ENCODE assay signal across 10 cellular contexts in the genomic region with DNA sequence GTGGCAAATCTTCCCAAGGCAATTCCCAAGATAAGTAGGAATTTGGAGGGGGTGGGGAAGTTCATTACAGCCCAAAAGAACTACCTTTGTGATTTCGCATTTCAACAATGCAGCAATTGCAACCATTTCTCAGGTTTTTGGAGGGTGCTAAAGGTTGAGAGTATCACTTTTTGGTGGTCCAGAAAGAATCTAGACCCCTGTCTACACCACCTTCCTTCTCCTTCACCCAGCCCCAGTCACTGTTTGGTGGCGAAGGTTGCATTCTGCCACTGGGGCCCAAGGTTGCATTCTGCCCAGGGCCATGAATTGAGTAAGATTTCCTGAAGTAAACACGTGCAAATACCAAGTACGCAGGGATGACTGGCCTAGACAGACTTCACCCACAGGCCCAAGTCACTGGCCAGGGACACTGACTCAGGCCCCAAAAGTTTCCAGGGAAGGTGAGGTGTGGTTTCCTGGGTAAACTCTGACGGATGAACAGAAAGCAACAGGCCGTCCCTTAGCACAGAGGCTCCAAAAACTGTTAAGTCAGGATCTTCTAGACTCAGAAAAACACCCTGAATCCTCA. TPM values are rescaled to one million over a fixed set of nuclear protein-coding genes. Genes with fewer than 3 reads are reported as not detected.
A peak's percentile ranks its signal among the peaks of the same experiment; 100 is the strongest.
DNase-seq lines count a peak whose midpoint lies in the region; ATAC-seq and TF ChIP-seq lines count a peak whose summit lies in the region.
"Had no signal": no experiment of that assay in that cellular context is flagged by ENCODE, and none has a peak within 500 bp of the region (broad histone marks: within the 10 kb centered on the region; RNA-seq: fewer than 3 reads in every experiment).

No MANE protein-coding gene starts in this region.

- no peaks in the 10 kb centered on the region for H3K36me3 Mint-ChIP-seq in activated CD4-positive, alpha-beta memory T cell treated with anti-CD3 and anti-CD28 coated beads for 36 hours
- no peaks in the 10 kb centered on the region for H3K36me3 Mint-ChIP-seq in activated CD4-positive, alpha-beta memory T cell treated with anti-CD3 and anti-CD28 coated beads, Interleukin-2, amount 10 ng/mL, durations not matched to agents 7 days and 5 days (ENCODE audit: low read depth)

- DNase-seq in activated CD4-positive, alpha-beta memory T cell treated with anti-CD3 and anti-CD28 coated beads for 36 hours = peak; percentile 41
- DNase-seq in activated CD4-positive, alpha-beta memory T cell treated with anti-CD3 and anti-CD28 coated beads, Interleukin-2, amount 10 ng/mL, durations not matched to agents 7 days and 5 days = no peak
- DNase-seq in SK-MEL-5 (ENCODE audit: low read depth, low spot score) = peak; percentile 71
- DNase-seq in fibroblast of lung (ENCODE audit: low read depth in 2 of 2) = peak; percentile 54 to 93
- no peak for DNase-seq in thoracic aorta (ENCODE audit: low spot score)
- DNase-seq: uterus had no signal

- H3K36me3 ChIP-seq in fibroblast of lung (ENCODE audit: control insufficient read depth, insufficient read depth, low read length) (no peaks in the 10 kb centered on the region), thoracic aorta (no peaks in the 10 kb centered on the region)
- H3K36me3 ChIP-seq: BLaER1, uterus had no signal

- H3K9me3 ChIP-seq in fibroblast of lung (ENCODE audit: control insufficient read depth, insufficient read depth, low read depth, low read length) (no peaks in the 10 kb centered on the region), thoracic aorta (no peaks in the 10 kb centered on the region)
- H3K9me3 ChIP-seq: BLaER1, uterus had no signal

- in situ Hi-C loops in SK-MEL-5 (cut with HindIII; ENCODE audit: low pct_unique_long_range_greater_than_20kb, low sequenced_read_pairs) = no loop called here

- intact Hi-C loops in activated CD4-positive, alpha-beta memory T cell treated with anti-CD3 and anti-CD28 coated beads for 36 hours (cut with micrococcal nuclease) = no loop called here

- no peak overlapping the region for H3K27ac Mint-ChIP-seq in activated CD4-positive, alpha-beta memory T cell treated with anti-CD3 and anti-CD28 coated beads for 36 hours
- H3K27ac Mint-ChIP-seq in activated CD4-positive, alpha-beta memory T cell treated with anti-CD3 and anti-CD28 coated beads, Interleukin-2, amount 10 ng/mL, durations not matched to agents 7 days and 5 days = no peak overlapping the region

- H3K9me3 Mint-ChIP-seq in activated CD4-positive, alpha-beta memory T cell treated with anti-CD3 and anti-CD28 coated beads for 36 hours = no peaks in the 10 kb centered on the region
- no peaks in the 10 kb centered on the region for H3K9me3 Mint-ChIP-seq in activated CD4-positive, alpha-beta memory T cell treated with anti-CD3 and anti-CD28 coated beads, Interleukin-2, amount 10 ng/mL, durations not matched to agents 7 days and 5 days

- H3K27me3 Mint-ChIP-seq in activated CD4-positive, alpha-beta memory T cell treated with anti-CD3 and anti-CD28 coated beads for 36 hours = peaks cover 5% of the 10 kb centered on the region
- peaks cover 17% of the 10 kb centered on the region for H3K27me3 Mint-ChIP-seq in activated CD4-positive, alpha-beta memory T cell treated with anti-CD3 and anti-CD28 coated beads, Interleukin-2, amount 10 ng/mL, durations not matched to agents 7 days and 5 days

- H3K79me2 ChIP-seq in fibroblast of lung (ENCODE audit: control insufficient read depth, insufficient read depth, low read length) = no peaks in the 10 kb centered on the region

- no peaks in the 10 kb centered on the region for H4K20me1 ChIP-seq in fibroblast of lung (ENCODE audit: control insufficient read depth, extremely low read depth, insufficient read depth, low read length)
- H4K20me1 ChIP-seq: BLaER1 had no signal

- POLR2A ChIA-PET in activated CD4-positive, alpha-beta memory T cell treated with anti-CD3 and anti-CD28 coated beads for 36 hours (lab: Charles Lee) = no interaction called here
- POLR2A ChIA-PET in activated CD4-positive, alpha-beta memory T cell treated with anti-CD3 and anti-CD28 coated beads, Interleukin-2, amount 10 ng/mL, durations not matched to agents 7 days and 5 days (lab: Charles Lee) = no interaction called here

- H3K27ac ChIP-seq in fibroblast of lung (ENCODE audit: insufficient read depth, low read length) (peak overlapping the region; percentile 6), thoracic aorta (peak overlapping the region; percentile 60 to 79)
- H3K27ac ChIP-seq: BLaER1, uterus had no signal

- peak overlapping the region; percentile 32 for H3K4me2 ChIP-seq in fibroblast of lung (ENCODE audit: extremely low read depth, insufficient read depth, low read length)
- H3K4me2 ChIP-seq: BLaER1 had no signal

- TF ChIP-seq CTCF in fibroblast of lung (conservative IDR thresholded peaks at IDR 0.05 in 1 of 2, IDR thresholded peaks at IDR 0.05 in 1 of 2; ENCODE audit: low read depth in 1 of 2, low read length in 2 of 2) (no peak), thoracic aorta (IDR thresholded peaks at IDR 0.05) (no peak)

- peaks cover 2% of the 10 kb centered on the region for H3K27me3 ChIP-seq in fibroblast of lung (ENCODE audit: control insufficient read depth, insufficient read depth, low read length)
- no peaks in the 10 kb centered on the region for H3K27me3 ChIP-seq in thoracic aorta (replicated peaks; ENCODE audit: insufficient read depth)
- H3K27me3 ChIP-seq: BLaER1, uterus had no signal

- CTCF ChIA-PET in activated CD4-positive, alpha-beta memory T cell treated with anti-CD3 and anti-CD28 coated beads for 36 hours (lab: Charles Lee) = interaction anchor here (0.6 to 0.8 kb wide), 3 partner anchors 21 to 52 kb away, joined by 3 to 6 read pairs (median 4); no protein-coding TSS in a partner anchor
- CTCF ChIA-PET in activated CD4-positive, alpha-beta memory T cell treated with anti-CD3 and anti-CD28 coated beads, Interleukin-2, amount 10 ng/mL, durations not matched to agents 7 days and 5 days (lab: Charles Lee) = interaction anchor here (1.0 kb wide), 1 partner anchor 105 kb away, joined by 3 read pairs; no protein-coding TSS in a partner anchor

- peak; percentile 44 for ATAC-seq in thoracic aorta (ENCODE audit: insufficient number of reproducible peaks, low FRiP score, low read depth)
- ATAC-seq in HG03342 (IDR thresholded peaks at IDR 0.05; ENCODE audit: unreplicated experiment) = no peak
- no peak for ATAC-seq in GM18868 (IDR thresholded peaks at IDR 0.05; ENCODE audit: unreplicated experiment)
- no peak for ATAC-seq in HG03095 (IDR thresholded peaks at IDR 0.05; ENCODE audit: unreplicated experiment)

- H3K4me1 ChIP-seq in fibroblast of lung (ENCODE audit: control insufficient read depth, extremely low read depth, insufficient read depth, low read length) (peaks cover 20% of the 10 kb centered on the region), thoracic aorta (ENCODE audit: control insufficient read depth in 1 of 2, low read depth in 2 of 2) (peaks cover 27 to 55% of the 10 kb centered on the region in 2 donors)
- H3K4me1 ChIP-seq: uterus had no signal

- H3K4me1 Mint-ChIP-seq in activated CD4-positive, alpha-beta memory T cell treated with anti-CD3 and anti-CD28 coated beads for 36 hours (ENCODE audit: low read depth) = peaks cover 9% of the 10 kb centered on the region
- peaks cover 14% of the 10 kb centered on the region for H3K4me1 Mint-ChIP-seq in activated CD4-positive, alpha-beta memory T cell treated with anti-CD3 and anti-CD28 coated beads, Interleukin-2, amount 10 ng/mL, durations not matched to agents 7 days and 5 days

- no peak overlapping the region for H3K9ac ChIP-seq in fibroblast of lung (ENCODE audit: insufficient read depth, low read length)
- H3K9ac ChIP-seq: BLaER1 had no signal

- H2AFZ ChIP-seq in fibroblast of lung (ENCODE audit: low read length) = no peak overlapping the region

- no peak overlapping the region for H3K4me3 ChIP-seq in fibroblast of lung (replicated peaks in 1 of 4; ENCODE audit: control extremely low read depth in 1 of 4, insufficient read depth in 1 of 4, low read depth in 3 of 4, low read length in 4 of 4)
- H3K4me3 ChIP-seq in thoracic aorta = no peak overlapping the region
- H3K4me3 ChIP-seq: BLaER1, uterus had no signal

- no peak overlapping the region for H3K4me3 Mint-ChIP-seq in activated CD4-positive, alpha-beta memory T cell treated with anti-CD3 and anti-CD28 coated beads for 36 hours
- no peak overlapping the region for H3K4me3 Mint-ChIP-seq in activated CD4-positive, alpha-beta memory T cell treated with anti-CD3 and anti-CD28 coated beads, Interleukin-2, amount 10 ng/mL, durations not matched to agents 7 days and 5 days

RNA-seq across cellular contexts. Expression of a gene that starts 5.7 kb away (rescaled TPM):
- not detected for total RNA-seq in activated CD4-positive, alpha-beta memory T cell treated with anti-CD3 and anti-CD28 coated beads for 36 hours
- not detected for total RNA-seq in activated CD4-positive, alpha-beta memory T cell treated with anti-CD3 and anti-CD28 coated beads, Interleukin-2, amount 10 ng/mL, durations not matched to agents 7 days and 5 days
- total RNA-seq in SK-MEL-5 (2014; rRNA removed; shearing (Covaris generic)) = 0.08 and 0.26 TPM in 2 replicates
- 0.16 and 0.40 TPM in 2 replicates for polyA plus RNA-seq in SK-MEL-5 (2015; cell fraction: cytosol; rRNA removed)
- polyA plus RNA-seq in SK-MEL-5 (2015; cell fraction: nucleus; rRNA removed) = 0.26 and 0.44 TPM in 2 replicates
- under 0.01 TPM in 2 replicates for total RNA-seq in fibroblast of lung
- 0.02 TPM in 1 of 2 replicates, not detected in the other for polyA plus RNA-seq in fibroblast of lung
- polyA plus RNA-seq in fibroblast of lung (2012) = not detected in 2 replicates
- polyA minus RNA-seq in fibroblast of lung (ENCODE audit: low replicate concordance) = not detected in 2 replicates
- total RNA-seq in thoracic aorta = not detected

RNA-seq across cellular contexts. Expression of a gene that starts 21.7 kb away (rescaled TPM):
- total RNA-seq in activated CD4-positive, alpha-beta memory T cell treated with anti-CD3 and anti-CD28 coated beads for 36 hours = 1 to 10 TPM; 5.9 to 6.2 TPM
- total RNA-seq in activated CD4-positive, alpha-beta memory T cell treated with anti-CD3 and anti-CD28 coated beads, Interleukin-2, amount 10 ng/mL, durations not matched to agents 7 days and 5 days = 1 to 10 TPM; 8.3 to 8.4 TPM
- total RNA-seq in SK-MEL-5 (2014; rRNA removed; shearing (Covaris generic)) = 173 and 178 TPM in 2 replicates
- polyA plus RNA-seq in SK-MEL-5 (2015; cell fraction: cytosol; rRNA removed) = 138 and 192 TPM in 2 replicates
- 203 and 267 TPM in 2 replicates for polyA plus RNA-seq in SK-MEL-5 (2015; cell fraction: nucleus; rRNA removed)
- total RNA-seq in fibroblast of lung (11.6 and 15.7 TPM in 2 replicates), thoracic aorta (10 to 100 TPM; 16.9 to 32.0 TPM)
- polyA plus RNA-seq in fibroblast of lung = 7.7 and 10.3 TPM in 2 replicates
- polyA plus RNA-seq in fibroblast of lung (2012) = 4.8 and 6.7 TPM in 2 replicates
- 9.2 and 17.6 TPM in 2 replicates for polyA minus RNA-seq in fibroblast of lung (ENCODE audit: low replicate concordance)

Comparison
In these comparisons a context has a peak if more than half of its experiments do, and no peak if none do; other contexts are left out.
1. DNase-seq: peak in activated CD4-positive, alpha-beta memory T cell treated with anti-CD3 and anti-CD28 coated beads for 36 hours (single experiment), SK-MEL-5 (single experiment) and fibroblast of lung (2 of 2); none in activated CD4-positive, alpha-beta memory T cell treated with anti-CD3 and anti-CD28 coated beads, Interleukin-2, amount 10 ng/mL, durations not matched to agents 7 days and 5 days (single experiment) and thoracic aorta (single experiment).